In the genomic region with DNA sequence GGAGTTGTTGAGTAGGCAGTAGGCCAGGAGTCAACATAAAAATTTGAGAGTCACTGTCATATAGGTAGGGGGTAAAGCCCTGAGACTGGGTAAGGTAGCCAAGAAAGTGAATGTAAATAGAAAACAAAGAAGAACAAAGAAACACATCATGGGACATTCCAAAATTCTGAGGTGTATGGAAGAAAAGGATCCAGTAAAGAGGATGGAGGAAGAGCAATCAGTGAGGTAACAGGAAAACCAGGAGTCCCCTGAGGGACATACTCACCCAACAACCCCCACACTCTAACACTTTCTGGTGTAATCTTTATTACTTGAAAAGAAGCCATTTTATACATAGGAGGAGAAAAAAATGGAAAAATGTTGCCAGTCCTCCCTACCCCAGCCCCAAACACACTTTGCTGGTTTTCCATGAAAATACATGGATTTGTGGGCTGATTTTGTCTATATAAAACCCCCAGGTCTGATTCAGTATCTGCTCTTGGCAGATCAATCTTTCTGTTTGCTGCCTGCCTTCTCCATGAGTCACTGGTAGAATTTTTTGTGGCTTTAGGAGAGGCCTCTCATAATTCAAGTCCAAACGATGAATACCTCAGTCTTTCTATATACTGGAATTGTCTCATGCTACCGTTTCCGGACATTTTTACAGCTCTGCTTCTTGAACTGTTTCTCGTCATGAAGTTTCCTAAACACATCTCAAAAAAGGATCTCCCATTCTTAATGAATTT, we compare ENCODE assay signal across 12 cellular contexts.
DNase-seq lines count a peak whose midpoint lies in the region; ATAC-seq and TF ChIP-seq lines count a peak whose summit lies in the region.
"Had no signal": no experiment of that assay in that cellular context is flagged by ENCODE, and none has a peak within 500 bp of the region (broad histone marks: within the 10 kb centered on the region; RNA-seq: fewer than 3 reads in every experiment).

No MANE protein-coding gene starts in this region.

- H3K27ac ChIP-seq in SJSA1 (peak overlapping the region; percentile 85), right atrium auricular region (no peak overlapping the region)

- H3K4me3 Mint-ChIP-seq in stimulated activated effector memory CD8-positive, alpha-beta T cell treated with anti-CD3 and anti-CD28 coated beads, Interleukin-12 subunit alpha, Interleukin-12 subunit beta, amount 100 ng/mL, for 72 hours: no peak overlapping the region
- H3K4me3 Mint-ChIP-seq: dendritic cell treated with granulocyte-macrophage colony-stimulating factor and Interleukin-4, amounts not matched to agents 40 ng/mL and 50 ng/mL, for 4 days; naive thymus-derived CD8-positive, alpha-beta T cell; stimulated activated naive CD8-positive, alpha-beta T cell treated with anti-CD3 and anti-CD28 coated beads, Interleukin-15, amount 100 ng/mL, for 72 hours had no signal

- H3K4me1 ChIP-seq in SJSA1 (replicated peaks): peaks cover 15% of the 10 kb centered on the region
- H3K4me1 ChIP-seq in right atrium auricular region: no peaks in the 10 kb centered on the region

- no peaks in the 10 kb centered on the region for H3K4me1 Mint-ChIP-seq in stimulated activated effector memory CD8-positive, alpha-beta T cell treated with anti-CD3 and anti-CD28 coated beads, Interleukin-12 subunit alpha, Interleukin-12 subunit beta, amount 100 ng/mL, for 72 hours
- H3K4me1 Mint-ChIP-seq: naive thymus-derived CD8-positive, alpha-beta T cell; stimulated activated naive CD8-positive, alpha-beta T cell treated with anti-CD3 and anti-CD28 coated beads, Interleukin-15, amount 100 ng/mL, for 72 hours had no signal

- no peak for ATAC-seq in stimulated activated effector memory CD8-positive, alpha-beta T cell treated with anti-CD3 and anti-CD28 coated beads, Interleukin-12 subunit alpha, Interleukin-12 subunit beta, amount 100 ng/mL, for 72 hours
- ATAC-seq: naive thymus-derived CD8-positive, alpha-beta T cell; stimulated activated naive CD8-positive, alpha-beta T cell treated with anti-CD3 and anti-CD28 coated beads, Interleukin-15, amount 100 ng/mL, for 72 hours had no signal

- H3K9me3 ChIP-seq in SJSA1 (replicated peaks) (no peaks in the 10 kb centered on the region), right atrium auricular region (no peaks in the 10 kb centered on the region)

- no peak for TF ChIP-seq CTCF in right atrium auricular region (IDR thresholded peaks at IDR 0.05)

- H3K36me3 ChIP-seq in SJSA1: no peaks in the 10 kb centered on the region
- no peaks in the 10 kb centered on the region for H3K36me3 ChIP-seq in right atrium auricular region

- H3K27ac Mint-ChIP-seq in stimulated activated effector memory CD8-positive, alpha-beta T cell treated with anti-CD3 and anti-CD28 coated beads, Interleukin-12 subunit alpha, Interleukin-12 subunit beta, amount 100 ng/mL, for 72 hours: no peak overlapping the region
- H3K27ac Mint-ChIP-seq: dendritic cell treated with granulocyte-macrophage colony-stimulating factor and Interleukin-4, amounts not matched to agents 40 ng/mL and 50 ng/mL, for 4 days; naive thymus-derived CD8-positive, alpha-beta T cell; stimulated activated naive CD8-positive, alpha-beta T cell treated with anti-CD3 and anti-CD28 coated beads, Interleukin-15, amount 100 ng/mL, for 72 hours had no signal

- H3K27me3 ChIP-seq in SJSA1 (replicated peaks) (no peaks in the 10 kb centered on the region), right atrium auricular region (no peaks in the 10 kb centered on the region)

- no peak overlapping the region for H3K4me3 ChIP-seq in SJSA1
- H3K4me3 ChIP-seq in right atrium auricular region: no peak overlapping the region

- peaks cover 3% of the 10 kb centered on the region for H3K9me3 Mint-ChIP-seq in stimulated activated effector memory CD8-positive, alpha-beta T cell treated with anti-CD3 and anti-CD28 coated beads, Interleukin-12 subunit alpha, Interleukin-12 subunit beta, amount 100 ng/mL, for 72 hours

- peak; percentile 9 for DNase-seq in GOT3 (lab: John Stamatoyannopoulos, UW)
- peak in 1 of 2 experiments; percentile 73 for DNase-seq in SJSA1 (ENCODE audit: low read depth in 1 of 2, low spot score in 2 of 2)
- peak; percentile 95 for DNase-seq in fibroblast of peridontal ligament (ENCODE audit: extremely low read depth)
- DNase-seq in renal cortical epithelial cell (ENCODE audit: low read depth): peak; percentile 73
- DNase-seq in right atrium auricular region (ENCODE audit: low spot score): no peak
- no peak for DNase-seq in stimulated activated effector memory CD8-positive, alpha-beta T cell treated with anti-CD3 and anti-CD28 coated beads, Interleukin-12 subunit alpha, Interleukin-12 subunit beta, amount 100 ng/mL, for 72 hours (ENCODE audit: low spot score in 2 of 2)
- DNase-seq in activated CD4-positive, alpha-beta T cell treated with anti-CD3 and anti-CD28 coated beads for 1 hour: no peak
- DNase-seq in RKO (ENCODE audit: low spot score): no peak
- DNase-seq: activated gamma-delta T cell; naive thymus-derived CD8-positive, alpha-beta T cell; stimulated activated naive CD8-positive, alpha-beta T cell treated with anti-CD3 and anti-CD28 coated beads, Interleukin-15, amount 100 ng/mL, for 72 hours had no signal

- no peaks in the 10 kb centered on the region for H3K36me3 Mint-ChIP-seq in stimulated activated effector memory CD8-positive, alpha-beta T cell treated with anti-CD3 and anti-CD28 coated beads, Interleukin-12 subunit alpha, Interleukin-12 subunit beta, amount 100 ng/mL, for 72 hours

Comparison
In these comparisons a context has a peak if more than half of its experiments do, and no peak if none do; other contexts are left out.
1. DNase-seq: peak in GOT3 (single experiment), fibroblast of peridontal ligament (single experiment) and renal cortical epithelial cell (single experiment); none in right atrium auricular region (single experiment), stimulated activated effector memory CD8-positive, alpha-beta T cell treated with anti-CD3 and anti-CD28 coated beads, Interleukin-12 subunit alpha, Interleukin-12 subunit beta, amount 100 ng/mL, for 72 hours (0 of 2), activated CD4-positive, alpha-beta T cell treated with anti-CD3 and anti-CD28 coated beads for 1 hour (single experiment) and RKO (single experiment).